ENCODE assay signal across 9 cellular contexts in the genomic region with DNA sequence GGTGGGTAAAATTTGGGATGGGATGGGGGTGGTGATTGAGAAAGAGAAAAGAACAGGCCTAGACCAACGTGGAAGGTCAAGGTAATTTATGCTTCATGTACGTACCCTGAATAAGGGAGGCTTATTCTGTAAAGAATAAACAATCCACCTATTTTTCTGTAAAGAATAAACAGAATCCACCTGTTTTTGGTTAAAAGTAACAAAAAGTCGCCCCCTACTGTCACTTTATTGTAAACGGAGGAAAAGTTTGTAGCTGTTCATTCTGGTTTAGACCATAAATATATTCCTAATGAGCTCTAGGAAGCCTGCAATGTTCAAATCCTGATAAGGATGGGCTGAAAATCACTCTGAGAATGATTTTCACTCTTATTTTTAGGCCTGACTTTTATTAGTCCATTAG. TPM values are rescaled to one million over a fixed set of nuclear protein-coding genes. Genes with fewer than 3 reads are reported as not detected.
DNase-seq lines count a peak whose midpoint lies in the region; ATAC-seq, FAIRE-seq and TF ChIP-seq lines count a peak whose summit lies in the region.
"Had no signal": no experiment of that assay in that cellular context is flagged by ENCODE, and none has a peak within 500 bp of the region (broad histone marks: within the 10 kb centered on the region; RNA-seq: fewer than 3 reads in every experiment).

No MANE protein-coding gene starts in this region.

- H3K79me2 ChIP-seq in SU-DHL-6 (ENCODE audit: insufficient read depth, low read length) (no peaks in the 10 kb centered on the region), keratinocyte (ENCODE audit: control insufficient read depth, insufficient read depth, low read length) (no peaks in the 10 kb centered on the region)

- no peaks in the 10 kb centered on the region for H3K9me2 ChIP-seq in SU-DHL-6 (replicated peaks; ENCODE audit: insufficient read depth, low read length)

- FAIRE-seq in GM12892 (lab: Jason Lieb, UNC), result peak; percentile 61
- no peak for FAIRE-seq in keratinocyte (lab: Jason Lieb, UNC)

- peaks cover 7% of the 10 kb centered on the region for H3K4me1 Mint-ChIP-seq in stimulated activated effector memory CD8-positive, alpha-beta T cell treated with anti-CD3 and anti-CD28 coated beads, Interleukin-12 subunit alpha, Interleukin-12 subunit beta, amount 100 ng/mL, for 72 hours

- H3K9me3 ChIP-seq in SU-DHL-6 (ENCODE audit: insufficient read depth, low read length) (no peaks in the 10 kb centered on the region), keratinocyte (ENCODE audit: control insufficient read depth, low read depth, low read length) (no peaks in the 10 kb centered on the region)

- CTCF ChIA-PET in AG04449 (lab: Yijun Ruan, JAX), result interaction anchor here (0.6 to 9.9 kb wide), 25 partner anchors 8 to 193 kb away, joined by 3 to 282 read pairs (median 4); a partner anchor contains a TSS

- no peaks in the 10 kb centered on the region for H3K9me3 Mint-ChIP-seq in stimulated activated effector memory CD8-positive, alpha-beta T cell treated with anti-CD3 and anti-CD28 coated beads, Interleukin-12 subunit alpha, Interleukin-12 subunit beta, amount 100 ng/mL, for 72 hours

- H3K27me3 ChIP-seq in SU-DHL-6 (ENCODE audit: low read length) (no peaks in the 10 kb centered on the region), keratinocyte (ENCODE audit: control insufficient read depth, extremely low read depth, insufficient read depth, low read length) (no peaks in the 10 kb centered on the region)

- peaks cover 35% of the 10 kb centered on the region for H3K36me3 Mint-ChIP-seq in stimulated activated effector memory CD8-positive, alpha-beta T cell treated with anti-CD3 and anti-CD28 coated beads, Interleukin-12 subunit alpha, Interleukin-12 subunit beta, amount 100 ng/mL, for 72 hours

- peak; percentile 18 for TF ChIP-seq CTCF in AG04449 (IDR thresholded peaks at IDR 0.05; ENCODE audit: insufficient read depth, low read length, missing control alignments)
- peak; percentile 55 for TF ChIP-seq CTCF in SU-DHL-6 (IDR thresholded peaks at IDR 0.05; ENCODE audit: insufficient read depth, low read length, poor library complexity, severe bottlenecking)
- TF ChIP-seq CTCF in keratinocyte (optimal IDR thresholded peaks at IDR 0.05 in 1 of 3, IDR thresholded peaks at IDR 0.05 in 1 of 3, conservative IDR thresholded peaks at IDR 0.05 in 1 of 3; ENCODE audit: extremely low read depth in 1 of 3, insufficient read depth in 2 of 3, low read length in 3 of 3), result peak in 2 of 3 experiments; percentile 23 to 24

- no peak overlapping the region for H3K4me3 Mint-ChIP-seq in stimulated activated effector memory CD8-positive, alpha-beta T cell treated with anti-CD3 and anti-CD28 coated beads, Interleukin-12 subunit alpha, Interleukin-12 subunit beta, amount 100 ng/mL, for 72 hours

- H2AFZ ChIP-seq in SU-DHL-6 (ENCODE audit: low read depth, low read length, severe bottlenecking) (no peak overlapping the region), keratinocyte (ENCODE audit: control insufficient read depth, low read length) (no peak overlapping the region)

- no peak for ATAC-seq in GM19328 (IDR thresholded peaks at IDR 0.05; ENCODE audit: unreplicated experiment)
- ATAC-seq in stimulated activated effector memory CD8-positive, alpha-beta T cell treated with anti-CD3 and anti-CD28 coated beads, Interleukin-12 subunit alpha, Interleukin-12 subunit beta, amount 100 ng/mL, for 72 hours, result no peak
- no peak for ATAC-seq in activated CD4-positive, CD25-positive, alpha-beta regulatory T cell treated with anti-CD3 and anti-CD28 coated beads, Interleukin-2, amount 50 U/mL, for 24 hours

- no peak overlapping the region for H3K27ac Mint-ChIP-seq in stimulated activated effector memory CD8-positive, alpha-beta T cell treated with anti-CD3 and anti-CD28 coated beads, Interleukin-12 subunit alpha, Interleukin-12 subunit beta, amount 100 ng/mL, for 72 hours

- H3K36me3 ChIP-seq in SU-DHL-6 (ENCODE audit: low read length) (peaks cover 23% of the 10 kb centered on the region), keratinocyte (ENCODE audit: control insufficient read depth in 2 of 2, extremely low read depth in 1 of 2, insufficient read depth in 2 of 2, low read length in 2 of 2) (peaks cover 0 to 6% of the 10 kb centered on the region in 2 experiments)

- H3K4me2 ChIP-seq in SU-DHL-6 (ENCODE audit: low read depth, low read length, poor library complexity, severe bottlenecking), result no peak overlapping the region
- H3K4me2 ChIP-seq in keratinocyte (ENCODE audit: control insufficient read depth, extremely low read depth, insufficient read depth, low read depth, low read length), result no peak overlapping the region

- POLR2A ChIA-PET in AG04449 (lab: Yijun Ruan, JAX), result interaction anchor here (1.8 kb wide), 1 partner anchor 24 kb away, joined by 4 read pairs; a partner anchor contains a TSS

- TF ChIP-seq POLR2A in GM12892 (IDR thresholded peaks at IDR 0.05; ENCODE audit: low read depth, low read length), result no peak

- no peaks in the 10 kb centered on the region for H3K9me1 ChIP-seq in keratinocyte (ENCODE audit: control insufficient read depth, extremely low read depth, insufficient read depth, low read length)

- peaks cover 11% of the 10 kb centered on the region for H3K4me1 ChIP-seq in keratinocyte (ENCODE audit: control insufficient read depth, extremely low read depth, insufficient read depth, low read length)

- dilution Hi-C loops in keratinocyte (cut with MboI; ENCODE audit: extremely low pct_ligation_motif_present, low sequenced_read_pairs), result no loop called here

- H3K4me3 ChIP-seq in AG04449 (ENCODE audit: low read depth, low read length), result no peak overlapping the region
- H3K4me3 ChIP-seq in SU-DHL-6 (ENCODE audit: insufficient read depth, low read length, poor library complexity, severe bottlenecking), result no peak overlapping the region
- no peak overlapping the region for H3K4me3 ChIP-seq in keratinocyte (ENCODE audit: control insufficient read depth in 2 of 3, extremely low read depth in 1 of 3, insufficient read depth in 2 of 3, low read depth in 1 of 3, low read length in 3 of 3)

- H3K9ac ChIP-seq in SU-DHL-6 (ENCODE audit: low read length), result no peak overlapping the region
- no peak overlapping the region for H3K9ac ChIP-seq in keratinocyte (ENCODE audit: control insufficient read depth, extremely low read depth, insufficient read depth, low read length)

- DNase-seq in AG04449 (ENCODE audit: low read depth, low spot score) (no peak), GM12892 (ENCODE audit: insufficient read length) (no peak), keratinocyte (ENCODE audit: low read depth, low spot score) (no peak)
- no peak for DNase-seq in stimulated activated effector memory CD8-positive, alpha-beta T cell treated with anti-CD3 and anti-CD28 coated beads, Interleukin-12 subunit alpha, Interleukin-12 subunit beta, amount 100 ng/mL, for 72 hours (ENCODE audit: low spot score in 2 of 2)
- DNase-seq in stimulated activated CD4-positive, alpha-beta T cell treated with anti-CD3 and anti-CD28 coated beads, Interleukin-4, amount 100 ng/mL, for 1 hour, result no peak
- DNase-seq: NCI-H2029 had no signal

- H3K27ac ChIP-seq in SU-DHL-6 (ENCODE audit: low read depth, low read length), result no peak overlapping the region
- H3K27ac ChIP-seq in keratinocyte (ENCODE audit: control insufficient read depth, insufficient read depth, low read length), result no peak overlapping the region

- no peaks in the 10 kb centered on the region for H4K20me1 ChIP-seq in SU-DHL-6 (ENCODE audit: low read depth, low read length)
- no peaks in the 10 kb centered on the region for H4K20me1 ChIP-seq in keratinocyte (ENCODE audit: control insufficient read depth, extremely low read depth, insufficient read depth, low read length)

- H3F3A ChIP-seq in SU-DHL-6 (ENCODE audit: insufficient read depth), result peaks cover 14% of the 10 kb centered on the region

RNA-seq across cellular contexts. Expression of a gene that starts 23.5 kb away (rescaled TPM):
- polyA plus RNA-seq in GM12892 (2012; ENCODE audit: missing spikeins), result 38.4 TPM
- polyA plus RNA-seq in keratinocyte, result 117 to 140 TPM (median 124 TPM) in 3 replicates
- polyA plus RNA-seq in keratinocyte (2011; ENCODE audit: low read depth), result 152 TPM
- 107 and 149 TPM in 2 replicates for polyA plus RNA-seq in keratinocyte (2011; cell fraction: cytosol; rRNA removed)
- polyA plus RNA-seq in keratinocyte (2011; cell fraction: nucleus; rRNA removed), result 92.0 and 98.4 TPM in 2 replicates
- 72.9 and 89.8 TPM in 2 replicates for polyA plus RNA-seq in keratinocyte (2012; ENCODE audit: low replicate concordance)
- 57.3 to 116 TPM (median 95.8 TPM) in 3 replicates for polyA minus RNA-seq in keratinocyte
- 92.5 TPM for polyA minus RNA-seq in keratinocyte (2011; cell fraction: cytosol; rRNA and poly(A)+ RNA removed)
- polyA minus RNA-seq in keratinocyte (2011; cell fraction: nucleus; rRNA and poly(A)+ RNA removed), result 47.6 and 69.2 TPM in 2 replicates

RNA-seq across cellular contexts. Expression of a gene that starts 24.1 kb away (rescaled TPM):
- 40.7 TPM for polyA plus RNA-seq in GM12892 (2012; ENCODE audit: missing spikeins)
- polyA plus RNA-seq in keratinocyte, result 9.4 to 15.5 TPM (median 10.9 TPM) in 3 replicates
- polyA plus RNA-seq in keratinocyte (2011; ENCODE audit: low read depth), result 34.1 TPM
- 12.8 and 15.1 TPM in 2 replicates for polyA plus RNA-seq in keratinocyte (2011; cell fraction: cytosol; rRNA removed)
- 8.5 and 9.9 TPM in 2 replicates for polyA plus RNA-seq in keratinocyte (2011; cell fraction: nucleus; rRNA removed)
- 23.4 and 23.9 TPM in 2 replicates for polyA plus RNA-seq in keratinocyte (2012; ENCODE audit: low replicate concordance)
- polyA minus RNA-seq in keratinocyte, result 4.8 to 11.2 TPM (median 10.6 TPM) in 3 replicates
- 25.1 TPM for polyA minus RNA-seq in keratinocyte (2011; cell fraction: cytosol; rRNA and poly(A)+ RNA removed)
- polyA minus RNA-seq in keratinocyte (2011; cell fraction: nucleus; rRNA and poly(A)+ RNA removed), result 5.2 and 8.1 TPM in 2 replicates
